In the genomic region with DNA sequence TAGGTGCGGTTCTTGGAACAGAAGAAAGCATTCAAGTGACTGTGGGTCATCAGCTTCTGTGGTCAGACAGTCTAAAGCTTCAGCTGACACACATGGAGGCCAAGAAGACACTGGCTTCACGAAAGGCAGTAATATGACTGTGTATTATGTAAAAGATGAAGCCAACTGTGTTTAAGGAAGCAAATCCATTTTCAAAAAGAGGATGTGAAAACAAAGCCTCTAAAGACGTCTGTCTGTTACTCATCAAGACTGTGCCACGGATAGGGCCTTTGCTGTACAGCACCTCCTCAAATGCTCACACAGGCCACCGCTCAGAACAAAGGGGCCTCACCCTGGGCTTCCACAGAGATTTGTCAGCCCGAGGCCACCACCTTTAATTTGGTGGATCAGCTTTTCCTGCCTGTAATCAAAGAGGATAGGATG, we compare ENCODE assay signal across 9 cellular contexts. TPM values are rescaled to one million over a fixed set of nuclear protein-coding genes. Genes with fewer than 3 reads are reported as not detected.
DNase-seq lines count a peak whose midpoint lies in the region; ATAC-seq and TF ChIP-seq lines count a peak whose summit lies in the region.
"Had no signal": no experiment of that assay in that cellular context is flagged by ENCODE, and none has a peak within 500 bp of the region (broad histone marks: within the 10 kb centered on the region; RNA-seq: fewer than 3 reads in every experiment).

No MANE protein-coding gene starts in this region.

- CTCF ChIA-PET in activated naive CD4-positive, alpha-beta T cell treated with anti-CD3 and anti-CD28 coated beads, Interleukin-2, amount 10 ng/mL, durations not matched to agents 7 days and 5 days (lab: Charles Lee), result no interaction called here

- H3K79me2 ChIP-seq in GM23248 (ENCODE audit: insufficient read depth), result no peaks in the 10 kb centered on the region

- H3K9me2 ChIP-seq in GM23248 (ENCODE audit: insufficient read depth), result no peaks in the 10 kb centered on the region

- H3K36me3 ChIP-seq in GM23248 (ENCODE audit: low read depth) (no peaks in the 10 kb centered on the region), lower lobe of right lung (no peaks in the 10 kb centered on the region), testis (ENCODE audit: low read depth, missing control alignments) (no peaks in the 10 kb centered on the region)

- H3K4me1 ChIP-seq in GM23248 (ENCODE audit: insufficient read depth) (no peaks in the 10 kb centered on the region), lower lobe of right lung (peaks cover 13% of the 10 kb centered on the region), testis (peaks cover 3% of the 10 kb centered on the region)

- no peaks in the 10 kb centered on the region for H3F3A ChIP-seq in GM23248 (ENCODE audit: insufficient read depth)

- H3K27me3 ChIP-seq in GM23248 (replicated peaks; ENCODE audit: insufficient read depth) (no peaks in the 10 kb centered on the region), lower lobe of right lung (ENCODE audit: low read depth) (peaks cover 4% of the 10 kb centered on the region), testis (no peaks in the 10 kb centered on the region)

- H3K9me3 ChIP-seq in GM23248 (ENCODE audit: low read depth) (no peaks in the 10 kb centered on the region), lower lobe of right lung (no peaks in the 10 kb centered on the region), testis (no peaks in the 10 kb centered on the region)

- TF ChIP-seq POLR2A in testis (IDR thresholded peaks at IDR 0.05), result no peak

- DNase-seq in GM23248 (peak; percentile 44), LHCN-M2 (ENCODE audit: low read depth) (peak; percentile 59), lower lobe of right lung (no peak), testis (no peak), NCI-H2107 (lab: John Stamatoyannopoulos, UW) (no peak)
- no peak for DNase-seq in activated naive CD4-positive, alpha-beta T cell treated with anti-CD3 and anti-CD28 coated beads, Interleukin-2, amount 10 ng/mL, durations not matched to agents 7 days and 5 days
- DNase-seq in activated effector memory CD4-positive, alpha-beta T cell treated with anti-CD3 and anti-CD28 coated beads, Interleukin-2, amount 50 U/mL, for 16 hours, result no peak

- H3K9me3 Mint-ChIP-seq in activated naive CD4-positive, alpha-beta T cell treated with anti-CD3 and anti-CD28 coated beads, Interleukin-2, amount 10 ng/mL, durations not matched to agents 7 days and 5 days, result no peaks in the 10 kb centered on the region

- ATAC-seq in GM18502 (IDR thresholded peaks at IDR 0.05; ENCODE audit: poor library complexity, unreplicated experiment) (peak; percentile 94), lower lobe of right lung (peak; percentile 80 to 90)

- H3K4me3 ChIP-seq in GM23248, result no peak overlapping the region
- H3K4me3 ChIP-seq in lower lobe of right lung, result no peak overlapping the region
- H3K4me3 ChIP-seq in testis, result no peak overlapping the region

- H3K27ac ChIP-seq in GM23248 (no peak overlapping the region), lower lobe of right lung (peak overlapping the region; percentile 0), testis (no peak overlapping the region)
- H3K27ac ChIP-seq: HL-60 had no signal

- H3K4me3 Mint-ChIP-seq in activated naive CD4-positive, alpha-beta T cell treated with anti-CD3 and anti-CD28 coated beads, Interleukin-2, amount 10 ng/mL, durations not matched to agents 7 days and 5 days, result no peak overlapping the region

- in situ Hi-C loops in GM23248 (cut with MboI), result no loop called here

- intact Hi-C loops in lower lobe of right lung (cut with DNase I) (no loop called here), testis (cut with DNase I; ENCODE audit: low total_unique reads) (no loop called here)

- H4K20me1 ChIP-seq in GM23248 (ENCODE audit: insufficient read depth), result no peaks in the 10 kb centered on the region

- no peaks in the 10 kb centered on the region for H3K36me3 Mint-ChIP-seq in activated naive CD4-positive, alpha-beta T cell treated with anti-CD3 and anti-CD28 coated beads, Interleukin-2, amount 10 ng/mL, durations not matched to agents 7 days and 5 days

- no peak overlapping the region for H3K4me2 ChIP-seq in GM23248 (ENCODE audit: unreplicated experiment)

- no peak overlapping the region for H2AFZ ChIP-seq in GM23248

- 4% methylated on average over 6 of the region's 6 CpGs for WGBS in GM23248 (ENCODE audit: low coverage in 1 of 2, low lambda C conversion rate in 2 of 2, missing lambda C conversion rate in 2 of 2), 2 experiments
- WGBS in testis, 2 donors, result 78 to 90% methylated on average over 6 of the region's 6 CpGs

- H3K4me1 Mint-ChIP-seq in activated naive CD4-positive, alpha-beta T cell treated with anti-CD3 and anti-CD28 coated beads, Interleukin-2, amount 10 ng/mL, durations not matched to agents 7 days and 5 days, result no peaks in the 10 kb centered on the region

- TF ChIP-seq CTCF in lower lobe of right lung (IDR thresholded peaks at IDR 0.05) (no peak), testis (IDR thresholded peaks at IDR 0.05) (no peak)

- H3K9ac ChIP-seq in GM23248, result no peak overlapping the region

- peaks cover 22% of the 10 kb centered on the region for H3K27me3 Mint-ChIP-seq in activated naive CD4-positive, alpha-beta T cell treated with anti-CD3 and anti-CD28 coated beads, Interleukin-2, amount 10 ng/mL, durations not matched to agents 7 days and 5 days

- H3K27ac Mint-ChIP-seq in activated naive CD4-positive, alpha-beta T cell treated with anti-CD3 and anti-CD28 coated beads, Interleukin-2, amount 10 ng/mL, durations not matched to agents 7 days and 5 days, result no peak overlapping the region

RNA-seq across cellular contexts. Expression of a gene that starts 21.1 kb away (rescaled TPM):
- not detected in 2 replicates for total RNA-seq in GM23248 (2014; rRNA removed; shearing (Covaris generic))
- polyA plus RNA-seq in GM23248 (2016; fragmentation: Nextera tagmentation; extraction: Ambion mirVana) (not detected in 2 replicates), testis (ENCODE audit: insufficient read depth, low read depth, low replicate concordance) (24.0 TPM)
- total RNA-seq in LHCN-M2 (2014; rRNA removed) (0.06 TPM in 2 replicates), lower lobe of right lung (31.9 TPM), testis (10 to 100 TPM; 37.3 to 44.3 TPM)
- polyA plus RNA-seq in LHCN-M2 (2012), result 0.06 TPM

Comparison
In these comparisons a context has a peak if more than half of its experiments do, and no peak if none do; other contexts are left out.
1. DNase-seq: peak in GM23248 (single experiment) and LHCN-M2 (single experiment); none in lower lobe of right lung (single experiment), activated naive CD4-positive, alpha-beta T cell treated with anti-CD3 and anti-CD28 coated beads, Interleukin-2, amount 10 ng/mL, durations not matched to agents 7 days and 5 days (single experiment), activated effector memory CD4-positive, alpha-beta T cell treated with anti-CD3 and anti-CD28 coated beads, Interleukin-2, amount 50 U/mL, for 16 hours (single experiment), testis (single experiment) and NCI-H2107 (single experiment).
2. RNA of a gene that starts 21.1 kb away (total RNA-seq): 37.3 to 44.3 TPM in testis and 31.9 TPM in lower lobe of right lung (single experiment); 0.06 TPM in LHCN-M2 and not detected in GM23248; every median in the first group is over 10 times any median in the second.